Comparison of ENCODE assay signal across 1 cellular context in the genomic region with DNA sequence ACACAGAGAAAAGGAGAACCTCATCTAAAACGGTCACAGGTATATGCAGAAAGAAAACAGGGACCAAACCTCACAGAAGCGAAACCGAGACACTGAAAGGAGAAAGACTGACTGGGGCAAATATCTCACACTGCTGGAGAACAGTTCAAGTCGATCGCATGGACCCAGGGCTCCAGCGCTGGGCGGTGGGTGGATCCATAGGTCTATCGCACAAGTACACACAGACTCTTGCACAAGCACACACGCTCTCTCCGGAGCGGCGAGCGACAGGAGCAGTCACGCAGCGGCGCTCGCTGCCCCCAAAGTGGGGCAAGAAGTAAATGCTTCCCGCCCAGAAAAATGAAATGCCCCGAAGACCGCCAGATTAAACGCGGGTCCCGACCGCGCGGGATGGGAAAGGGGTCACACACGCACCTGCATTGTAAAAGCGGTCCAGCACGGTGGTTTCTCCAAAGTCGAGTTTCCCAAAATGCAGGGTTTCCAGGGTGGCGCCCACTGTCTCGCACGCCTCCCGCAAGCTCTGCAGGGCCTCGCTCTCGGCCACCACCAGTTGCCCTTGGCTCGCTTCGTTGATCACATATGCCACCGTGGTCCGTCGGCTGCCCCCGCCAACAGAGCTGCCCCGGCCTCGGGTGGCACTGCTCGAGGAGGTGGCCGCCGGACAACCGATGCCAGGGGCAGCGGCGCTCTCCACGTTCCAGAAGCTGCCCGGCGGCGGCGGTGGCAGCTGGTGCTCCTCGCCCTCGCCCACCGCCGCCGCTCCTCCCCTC.
TF ChIP-seq lines count a peak whose summit lies in the region.

No MANE protein-coding gene starts in this region.

TF ChIP-seq in K562, 482 proteins besides CTCF, POLR2A, EP300 and RAD21 (continued from another document and continues in another):
- no peak for TF ChIP-seq ZNF507 (tag; conservative IDR thresholded peaks at IDR 0.05)
- no peak for TF ChIP-seq NONO (IDR thresholded peaks at IDR 0.05; ENCODE audit: low read depth in 2 of 2, low read length in 1 of 2)
- TF ChIP-seq FOXM1 (IDR thresholded peaks at IDR 0.05; ENCODE audit: low read depth), result no peak
- no peak for TF ChIP-seq FOXM1 (CRISPR knock-in tag; IDR thresholded peaks at IDR 0.05; ENCODE audit: low read depth)
- no peak for TF ChIP-seq TEAD1 (CRISPR knock-in tag; IDR thresholded peaks at IDR 0.05)
- 0 out of 2 replicates have a peak, but pooled peaks have one; percentile 42 for TF ChIP-seq NFRKB (IDR thresholded peaks at IDR 0.05; ENCODE audit: low read depth)
- TF ChIP-seq, protein P1, sequence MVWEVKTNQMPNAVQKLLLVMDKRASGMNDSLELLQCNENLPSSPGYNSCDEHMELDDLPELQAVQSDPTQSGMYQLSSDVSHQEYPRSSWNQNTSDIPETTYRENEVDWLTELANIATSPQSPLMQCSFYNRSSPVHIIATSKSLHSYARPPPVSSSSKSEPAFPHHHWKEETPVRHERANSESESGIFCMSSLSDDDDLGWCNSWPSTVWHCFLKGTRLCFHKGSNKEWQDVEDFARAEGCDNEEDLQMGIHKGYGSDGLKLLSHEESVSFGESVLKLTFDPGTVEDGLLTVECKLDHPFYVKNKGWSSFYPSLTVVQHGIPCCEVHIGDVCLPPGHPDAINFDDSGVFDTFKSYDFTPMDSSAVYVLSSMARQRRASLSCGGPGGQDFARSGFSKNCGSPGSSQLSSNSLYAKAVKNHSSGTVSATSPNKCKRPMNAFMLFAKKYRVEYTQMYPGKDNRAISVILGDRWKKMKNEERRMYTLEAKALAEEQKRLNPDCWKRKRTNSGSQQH (CRISPR knock-in tag; IDR thresholded peaks at IDR 0.05), result 0 out of 2 replicates have a peak, but pooled peaks have one; percentile 15
- TF ChIP-seq ZNF239 (CRISPR knock-in tag; IDR thresholded peaks at IDR 0.05), result no peak
- TF ChIP-seq, protein P2, sequence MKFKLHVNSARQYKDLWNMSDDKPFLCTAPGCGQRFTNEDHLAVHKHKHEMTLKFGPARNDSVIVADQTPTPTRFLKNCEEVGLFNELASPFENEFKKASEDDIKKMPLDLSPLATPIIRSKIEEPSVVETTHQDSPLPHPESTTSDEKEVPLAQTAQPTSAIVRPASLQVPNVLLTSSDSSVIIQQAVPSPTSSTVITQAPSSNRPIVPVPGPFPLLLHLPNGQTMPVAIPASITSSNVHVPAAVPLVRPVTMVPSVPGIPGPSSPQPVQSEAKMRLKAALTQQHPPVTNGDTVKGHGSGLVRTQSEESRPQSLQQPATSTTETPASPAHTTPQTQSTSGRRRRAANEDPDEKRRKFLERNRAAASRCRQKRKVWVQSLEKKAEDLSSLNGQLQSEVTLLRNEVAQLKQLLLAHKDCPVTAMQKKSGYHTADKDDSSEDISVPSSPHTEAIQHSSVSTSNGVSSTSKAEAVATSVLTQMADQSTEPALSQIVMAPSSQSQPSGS (CRISPR knock-in tag; IDR thresholded peaks at IDR 0.05), result no peak
- 0 out of 4 replicates have a peak, but pooled peaks of 1 of the 2 experiments have one; percentile 11 for TF ChIP-seq KDM1A (IDR thresholded peaks at IDR 0.05)
- no peak for TF ChIP-seq KLF13 (tag; IDR thresholded peaks at IDR 0.05; ENCODE audit: borderline replicate concordance, low read depth)
- no peak for TF ChIP-seq SREBF1 (IDR thresholded peaks at IDR 0.05; ENCODE audit: borderline replicate concordance, low read depth, low read length)
- TF ChIP-seq, protein P3, sequence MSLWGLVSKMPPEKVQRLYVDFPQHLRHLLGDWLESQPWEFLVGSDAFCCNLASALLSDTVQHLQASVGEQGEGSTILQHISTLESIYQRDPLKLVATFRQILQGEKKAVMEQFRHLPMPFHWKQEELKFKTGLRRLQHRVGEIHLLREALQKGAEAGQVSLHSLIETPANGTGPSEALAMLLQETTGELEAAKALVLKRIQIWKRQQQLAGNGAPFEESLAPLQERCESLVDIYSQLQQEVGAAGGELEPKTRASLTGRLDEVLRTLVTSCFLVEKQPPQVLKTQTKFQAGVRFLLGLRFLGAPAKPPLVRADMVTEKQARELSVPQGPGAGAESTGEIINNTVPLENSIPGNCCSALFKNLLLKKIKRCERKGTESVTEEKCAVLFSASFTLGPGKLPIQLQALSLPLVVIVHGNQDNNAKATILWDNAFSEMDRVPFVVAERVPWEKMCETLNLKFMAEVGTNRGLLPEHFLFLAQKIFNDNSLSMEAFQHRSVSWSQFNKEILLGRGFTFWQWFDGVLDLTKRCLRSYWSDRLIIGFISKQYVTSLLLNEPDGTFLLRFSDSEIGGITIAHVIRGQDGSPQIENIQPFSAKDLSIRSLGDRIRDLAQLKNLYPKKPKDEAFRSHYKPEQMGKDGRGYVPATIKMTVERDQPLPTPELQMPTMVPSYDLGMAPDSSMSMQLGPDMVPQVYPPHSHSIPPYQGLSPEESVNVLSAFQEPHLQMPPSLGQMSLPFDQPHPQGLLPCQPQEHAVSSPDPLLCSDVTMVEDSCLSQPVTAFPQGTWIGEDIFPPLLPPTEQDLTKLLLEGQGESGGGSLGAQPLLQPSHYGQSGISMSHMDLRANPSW (CRISPR knock-in tag; IDR thresholded peaks at IDR 0.05), result no peak
- TF ChIP-seq LCOR (CRISPR knock-in tag; IDR thresholded peaks at IDR 0.05), result 0 out of 2 replicates have a peak, but pooled peaks have one; percentile 11
- TF ChIP-seq ZNF3 (CRISPR knock-in tag; IDR thresholded peaks at IDR 0.05), result no peak
- no peak for TF ChIP-seq CHD1 (IDR thresholded peaks at IDR 0.05; ENCODE audit: low read length)
- no peak for TF ChIP-seq RBM17 (IDR thresholded peaks at IDR 0.05; ENCODE audit: borderline replicate concordance, low read depth, low read length)
- TF ChIP-seq ZNF282 (CRISPR knock-in tag; IDR thresholded peaks at IDR 0.05), result no peak
- TF ChIP-seq CREB3 (tag; conservative IDR thresholded peaks at IDR 0.05; ENCODE audit: low read depth), result no peak
- TF ChIP-seq, protein P4, sequence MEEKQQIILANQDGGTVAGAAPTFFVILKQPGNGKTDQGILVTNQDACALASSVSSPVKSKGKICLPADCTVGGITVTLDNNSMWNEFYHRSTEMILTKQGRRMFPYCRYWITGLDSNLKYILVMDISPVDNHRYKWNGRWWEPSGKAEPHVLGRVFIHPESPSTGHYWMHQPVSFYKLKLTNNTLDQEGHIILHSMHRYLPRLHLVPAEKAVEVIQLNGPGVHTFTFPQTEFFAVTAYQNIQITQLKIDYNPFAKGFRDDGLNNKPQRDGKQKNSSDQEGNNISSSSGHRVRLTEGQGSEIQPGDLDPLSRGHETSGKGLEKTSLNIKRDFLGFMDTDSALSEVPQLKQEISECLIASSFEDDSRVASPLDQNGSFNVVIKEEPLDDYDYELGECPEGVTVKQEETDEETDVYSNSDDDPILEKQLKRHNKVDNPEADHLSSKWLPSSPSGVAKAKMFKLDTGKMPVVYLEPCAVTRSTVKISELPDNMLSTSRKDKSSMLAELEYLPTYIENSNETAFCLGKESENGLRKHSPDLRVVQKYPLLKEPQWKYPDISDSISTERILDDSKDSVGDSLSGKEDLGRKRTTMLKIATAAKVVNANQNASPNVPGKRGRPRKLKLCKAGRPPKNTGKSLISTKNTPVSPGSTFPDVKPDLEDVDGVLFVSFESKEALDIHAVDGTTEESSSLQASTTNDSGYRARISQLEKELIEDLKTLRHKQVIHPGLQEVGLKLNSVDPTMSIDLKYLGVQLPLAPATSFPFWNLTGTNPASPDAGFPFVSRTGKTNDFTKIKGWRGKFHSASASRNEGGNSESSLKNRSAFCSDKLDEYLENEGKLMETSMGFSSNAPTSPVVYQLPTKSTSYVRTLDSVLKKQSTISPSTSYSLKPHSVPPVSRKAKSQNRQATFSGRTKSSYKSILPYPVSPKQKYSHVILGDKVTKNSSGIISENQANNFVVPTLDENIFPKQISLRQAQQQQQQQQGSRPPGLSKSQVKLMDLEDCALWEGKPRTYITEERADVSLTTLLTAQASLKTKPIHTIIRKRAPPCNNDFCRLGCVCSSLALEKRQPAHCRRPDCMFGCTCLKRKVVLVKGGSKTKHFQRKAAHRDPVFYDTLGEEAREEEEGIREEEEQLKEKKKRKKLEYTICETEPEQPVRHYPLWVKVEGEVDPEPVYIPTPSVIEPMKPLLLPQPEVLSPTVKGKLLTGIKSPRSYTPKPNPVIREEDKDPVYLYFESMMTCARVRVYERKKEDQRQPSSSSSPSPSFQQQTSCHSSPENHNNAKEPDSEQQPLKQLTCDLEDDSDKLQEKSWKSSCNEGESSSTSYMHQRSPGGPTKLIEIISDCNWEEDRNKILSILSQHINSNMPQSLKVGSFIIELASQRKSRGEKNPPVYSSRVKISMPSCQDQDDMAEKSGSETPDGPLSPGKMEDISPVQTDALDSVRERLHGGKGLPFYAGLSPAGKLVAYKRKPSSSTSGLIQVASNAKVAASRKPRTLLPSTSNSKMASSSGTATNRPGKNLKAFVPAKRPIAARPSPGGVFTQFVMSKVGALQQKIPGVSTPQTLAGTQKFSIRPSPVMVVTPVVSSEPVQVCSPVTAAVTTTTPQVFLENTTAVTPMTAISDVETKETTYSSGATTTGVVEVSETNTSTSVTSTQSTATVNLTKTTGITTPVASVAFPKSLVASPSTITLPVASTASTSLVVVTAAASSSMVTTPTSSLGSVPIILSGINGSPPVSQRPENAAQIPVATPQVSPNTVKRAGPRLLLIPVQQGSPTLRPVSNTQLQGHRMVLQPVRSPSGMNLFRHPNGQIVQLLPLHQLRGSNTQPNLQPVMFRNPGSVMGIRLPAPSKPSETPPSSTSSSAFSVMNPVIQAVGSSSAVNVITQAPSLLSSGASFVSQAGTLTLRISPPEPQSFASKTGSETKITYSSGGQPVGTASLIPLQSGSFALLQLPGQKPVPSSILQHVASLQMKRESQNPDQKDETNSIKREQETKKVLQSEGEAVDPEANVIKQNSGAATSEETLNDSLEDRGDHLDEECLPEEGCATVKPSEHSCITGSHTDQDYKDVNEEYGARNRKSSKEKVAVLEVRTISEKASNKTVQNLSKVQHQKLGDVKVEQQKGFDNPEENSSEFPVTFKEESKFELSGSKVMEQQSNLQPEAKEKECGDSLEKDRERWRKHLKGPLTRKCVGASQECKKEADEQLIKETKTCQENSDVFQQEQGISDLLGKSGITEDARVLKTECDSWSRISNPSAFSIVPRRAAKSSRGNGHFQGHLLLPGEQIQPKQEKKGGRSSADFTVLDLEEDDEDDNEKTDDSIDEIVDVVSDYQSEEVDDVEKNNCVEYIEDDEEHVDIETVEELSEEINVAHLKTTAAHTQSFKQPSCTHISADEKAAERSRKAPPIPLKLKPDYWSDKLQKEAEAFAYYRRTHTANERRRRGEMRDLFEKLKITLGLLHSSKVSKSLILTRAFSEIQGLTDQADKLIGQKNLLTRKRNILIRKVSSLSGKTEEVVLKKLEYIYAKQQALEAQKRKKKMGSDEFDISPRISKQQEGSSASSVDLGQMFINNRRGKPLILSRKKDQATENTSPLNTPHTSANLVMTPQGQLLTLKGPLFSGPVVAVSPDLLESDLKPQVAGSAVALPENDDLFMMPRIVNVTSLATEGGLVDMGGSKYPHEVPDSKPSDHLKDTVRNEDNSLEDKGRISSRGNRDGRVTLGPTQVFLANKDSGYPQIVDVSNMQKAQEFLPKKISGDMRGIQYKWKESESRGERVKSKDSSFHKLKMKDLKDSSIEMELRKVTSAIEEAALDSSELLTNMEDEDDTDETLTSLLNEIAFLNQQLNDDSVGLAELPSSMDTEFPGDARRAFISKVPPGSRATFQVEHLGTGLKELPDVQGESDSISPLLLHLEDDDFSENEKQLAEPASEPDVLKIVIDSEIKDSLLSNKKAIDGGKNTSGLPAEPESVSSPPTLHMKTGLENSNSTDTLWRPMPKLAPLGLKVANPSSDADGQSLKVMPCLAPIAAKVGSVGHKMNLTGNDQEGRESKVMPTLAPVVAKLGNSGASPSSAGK (IDR thresholded peaks at IDR 0.05), result 0 out of 2 replicates have a peak, but pooled peaks have one; percentile 16
- TF ChIP-seq PPARD (CRISPR knock-in tag; IDR thresholded peaks at IDR 0.05), result no peak
- no peak for TF ChIP-seq MEF2D (tag; conservative IDR thresholded peaks at IDR 0.05; ENCODE audit: low read depth)
- no peak for TF ChIP-seq GABPA (tag; conservative IDR thresholded peaks at IDR 0.05; ENCODE audit: low read depth)
- TF ChIP-seq TFAP4 (CRISPR knock-in tag; IDR thresholded peaks at IDR 0.05; ENCODE audit: borderline replicate concordance), result no peak; the same call in 1 of the 2 replicates
- TF ChIP-seq C11orf30 (IDR thresholded peaks at IDR 0.05; ENCODE audit: low read depth), result no peak
- TF ChIP-seq, protein P5, sequence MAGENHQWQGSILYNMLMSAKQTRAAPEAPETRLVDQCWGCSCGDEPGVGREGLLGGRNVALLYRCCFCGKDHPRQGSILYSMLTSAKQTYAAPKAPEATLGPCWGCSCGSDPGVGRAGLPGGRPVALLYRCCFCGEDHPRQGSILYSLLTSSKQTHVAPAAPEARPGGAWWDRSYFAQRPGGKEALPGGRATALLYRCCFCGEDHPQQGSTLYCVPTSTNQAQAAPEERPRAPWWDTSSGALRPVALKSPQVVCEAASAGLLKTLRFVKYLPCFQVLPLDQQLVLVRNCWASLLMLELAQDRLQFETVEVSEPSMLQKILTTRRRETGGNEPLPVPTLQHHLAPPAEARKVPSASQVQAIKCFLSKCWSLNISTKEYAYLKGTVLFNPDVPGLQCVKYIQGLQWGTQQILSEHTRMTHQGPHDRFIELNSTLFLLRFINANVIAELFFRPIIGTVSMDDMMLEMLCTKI (IDR thresholded peaks at IDR 0.05; ENCODE audit: partially characterized antibody), result no peak
- no peak for TF ChIP-seq MEF2A (IDR thresholded peaks at IDR 0.05; ENCODE audit: control insufficient read depth, low read depth, low read length)
- no peak for TF ChIP-seq ZNF561 (CRISPR knock-in tag; conservative IDR thresholded peaks at IDR 0.05)
- TF ChIP-seq ZNF253 (CRISPR knock-in tag; conservative IDR thresholded peaks at IDR 0.05), result no peak
- TF ChIP-seq ZNF695 (CRISPR knock-in tag; IDR thresholded peaks at IDR 0.05), result no peak
- 0 out of 2 replicates have a peak, but pooled peaks have one; percentile 38 for TF ChIP-seq ZNF24 (IDR thresholded peaks at IDR 0.05)
- TF ChIP-seq ETV6 (IDR thresholded peaks at IDR 0.05; ENCODE audit: borderline replicate concordance in 1 of 2, low read depth in 2 of 2, low read length in 1 of 2), result no peak; a peak in 1 of 4 replicates
- no peak for TF ChIP-seq ETV6 (CRISPR knock-in tag; IDR thresholded peaks at IDR 0.05; ENCODE audit: borderline replicate concordance)
- TF ChIP-seq MXI1 (IDR thresholded peaks at IDR 0.05; ENCODE audit: low read depth, low read length), result no peak
- peak; percentile 95 for TF ChIP-seq CEBPB (tag; IDR thresholded peaks at IDR 0.05)
- peak; percentile 95 for TF ChIP-seq HNRNPL (IDR thresholded peaks at IDR 0.05; ENCODE audit: low read depth, low read length)
- TF ChIP-seq TSC22D4 (tag; IDR thresholded peaks at IDR 0.05), result no peak
- no peak for TF ChIP-seq SPI1 (IDR thresholded peaks at IDR 0.05; ENCODE audit: borderline replicate concordance, low read depth, low read length)
- no peak for TF ChIP-seq ARNT (IDR thresholded peaks at IDR 0.05)
